In genomic region chr10:79627075-79627474, GRCh38 we compare ENCODE assay signal across 31 cellular contexts. TPM values are rescaled to one million over a fixed set of nuclear protein-coding genes. Genes with fewer than 3 reads are reported as not detected.
"Had no signal": no experiment of that assay in that cellular context is flagged by ENCODE, and none has a peak within 500 bp of the region (broad histone marks: within the 10 kb centered on the region; RNA-seq: fewer than 3 reads in every experiment).

No MANE protein-coding gene starts in this region.

- ATAC-seq: heart left ventricle; left colon; natural killer cell; sciatic nerve; stimulated activated naive B cell treated with anti-CD40 and anti-IgM and Interleukin-4, amounts not matched to agents 10 μg/mL and 1 μg/mL and 100 μg/mL, for 72 hours; stimulated activated naive CD8-positive, alpha-beta T cell treated with anti-CD3 and anti-CD28 coated beads, Interleukin-15, amount 100 ng/mL, for 72 hours had no signal

- H3K27ac ChIP-seq: colonic mucosa, heart left ventricle, spleen, testis, tibial nerve had no signal

- FAIRE-seq: endothelial cell of umbilical vein had no signal

- H3K36me3 ChIP-seq: colonic mucosa, heart left ventricle, spleen, tibial nerve had no signal

- H3K4me1 ChIP-seq: colonic mucosa, heart left ventricle, spleen, testis, tibial nerve had no signal

- DNase-seq: colonic mucosa; effector CD4-positive, alpha-beta T cell; endodermal cell; erythroblast; foreskin melanocyte; heart left ventricle; hippocampal formation; left colon; mammary epithelial cell; natural killer cell; posterior cingulate gyrus; spleen; stimulated activated CD4-positive, alpha-beta T cell treated with anti-CD3 and anti-CD28 coated beads, Interleukin-15, amount 100 ng/mL, for 24 hours; stimulated activated CD4-positive, alpha-beta T cell treated with anti-CD3 and anti-CD28 coated beads, Interleukin-1b, Interleukin-23, amount 100 ng/mL, for 48 hours; stimulated activated CD4-positive, alpha-beta T cell treated with anti-CD3 and anti-CD28 coated beads, Interleukin-4, amount 100 ng/mL, for 24 hours; stimulated activated naive B cell treated with anti-CD40 and anti-IgM and Interleukin-4, amounts not matched to agents 10 μg/mL and 1 μg/mL and 100 μg/mL, for 72 hours; stimulated activated naive CD8-positive, alpha-beta T cell treated with anti-CD3 and anti-CD28 coated beads, Interleukin-15, amount 100 ng/mL, for 72 hours; testis had no signal

- H3K9me3 ChIP-seq: colonic mucosa, testis had no signal

- H3K4me3 ChIP-seq: colonic mucosa, heart left ventricle, spleen, testis, tibial nerve had no signal

- H3K27me3 ChIP-seq: colonic mucosa, heart left ventricle, spleen, testis, tibial nerve had no signal

RNA-seq across cellular contexts. Expression of gene SFTPA1, which starts 16.3 kb away (rescaled TPM):
- total RNA-seq: dermis microvascular lymphatic vessel endothelial cell, endodermal cell, endothelial cell of umbilical vein, glomerular endothelial cell, heart left ventricle, kidney epithelial cell, left colon, liver, mammary epithelial cell, myocyte, natural killer cell, neural crest cell, osteocyte, pulmonary artery endothelial cell, skeletal muscle tissue, subcutaneous adipose tissue, testis, tibial nerve had no signal
